13 cellular contexts compared by ENCODE assay signal in the genomic region with DNA sequence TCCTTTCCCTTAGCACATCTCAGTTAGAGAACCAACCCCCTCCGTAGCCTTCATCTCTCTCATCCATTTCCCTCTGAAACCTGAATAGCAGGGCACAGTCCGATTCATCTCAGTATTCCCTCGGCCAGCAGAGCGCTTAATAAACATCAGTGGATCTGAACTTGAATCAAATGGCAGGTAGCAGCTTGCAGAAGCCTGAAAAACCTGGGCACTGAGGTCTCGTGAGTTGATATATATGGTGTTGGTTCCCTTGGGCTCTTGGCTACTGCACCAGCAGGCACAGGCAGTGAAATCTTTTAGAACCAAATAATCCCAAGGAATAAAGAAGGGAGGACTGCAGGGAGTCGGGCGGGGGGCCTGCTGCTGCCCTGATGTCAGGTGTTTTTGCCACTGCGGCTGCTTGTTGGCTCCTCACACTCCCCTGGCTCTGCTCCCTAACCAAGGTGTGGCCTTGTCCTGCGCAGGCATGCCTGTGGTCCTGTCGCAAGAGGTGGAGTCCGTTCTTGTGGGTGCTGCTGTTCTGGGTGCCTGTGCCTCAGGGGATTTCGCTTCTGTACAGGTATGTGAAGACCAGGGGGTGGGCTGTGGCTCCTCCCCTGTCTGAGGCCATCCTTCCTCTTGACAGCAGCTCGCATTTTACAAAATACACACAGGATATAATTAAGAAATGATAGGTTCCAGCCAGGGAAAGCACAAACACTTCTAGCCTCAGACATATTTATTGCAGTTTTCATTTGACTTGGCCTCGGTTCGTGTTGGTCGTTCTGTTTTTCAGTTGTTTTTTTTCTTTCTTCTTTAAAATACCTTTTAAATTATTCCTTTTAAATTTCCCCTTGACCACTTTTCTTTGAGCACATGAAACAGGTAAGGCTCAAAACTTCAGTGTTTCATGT.
A peak's percentile ranks its signal among the peaks of the same experiment; 100 is the strongest.
DNase-seq lines count a peak whose midpoint lies in the region; ATAC-seq and TF ChIP-seq lines count a peak whose summit lies in the region.
"Had no signal": no experiment of that assay in that cellular context is flagged by ENCODE, and none has a peak within 500 bp of the region (broad histone marks: within the 10 kb centered on the region; RNA-seq: fewer than 3 reads in every experiment).

No MANE protein-coding gene starts in this region.

- no peak overlapping the region for H3K4me3 Mint-ChIP-seq in nephron
- H3K4me3 Mint-ChIP-seq: naive thymus-derived CD8-positive, alpha-beta T cell had no signal

- DNase-seq in DMS 273 (lab: John Stamatoyannopoulos, UW; ENCODE audit: unreplicated experiment) (peak; percentile 32), DMS 273 treated with DMSO at 0.1 percent for 48 hours (lab: John Stamatoyannopoulos, UW) (no peak), epithelial cell of esophagus (ENCODE audit: low read depth) (peak; percentile 100), transverse colon (peak; percentile 42), NCI-H1105 (lab: John Stamatoyannopoulos, UW) (no peak)
- DNase-seq: glutamatergic neuron; MM.1S; naive thymus-derived CD8-positive, alpha-beta T cell had no signal

- no peaks in the 10 kb centered on the region for H3K27me3 ChIP-seq in transverse colon

- peaks cover 66% of the 10 kb centered on the region for H3K4me1 Mint-ChIP-seq in nephron

- peak overlapping the region; percentile 63 to 69 (median 64) for H3K27ac Mint-ChIP-seq in nephron
- H3K27ac Mint-ChIP-seq: naive thymus-derived CD8-positive, alpha-beta T cell had no signal

- in situ Hi-C loops in transverse colon (cut with MboI; ENCODE audit: low pct_ligation_motif_present in 1 of 4, low pct_unique_long_range_greater_than_20kb in 1 of 4, low sequenced_read_pairs in 3 of 4), result no loop called here

- TF ChIP-seq CTCF in epithelial cell of esophagus (IDR thresholded peaks at IDR 0.05; ENCODE audit: insufficient read depth, low read depth, low read length, missing control alignments), result no peak
- no peak for TF ChIP-seq CTCF in nephron (IDR thresholded peaks at IDR 0.05; ENCODE audit: unreplicated experiment in 3 of 3)
- no peak for TF ChIP-seq CTCF in transverse colon (IDR thresholded peaks at IDR 0.05)

- H3K4me1 ChIP-seq in transverse colon, result peaks cover 0 to 29% (median 21%) of the 10 kb centered on the region in 4 donors

- 14 to 51% methylated on average over 4 to 16 of the region's 16 CpGs for WGBS in transverse colon (ENCODE audit: low coverage in 1 of 2), 2 donors

- no peaks in the 10 kb centered on the region for H3K36me3 Mint-ChIP-seq in nephron (ENCODE audit: low read depth)

- TF ChIP-seq EP300 in transverse colon (IDR thresholded peaks at IDR 0.05; ENCODE audit: low read depth), result no peak

- no peaks in the 10 kb centered on the region for H3K36me3 ChIP-seq in transverse colon
- H3K36me3 ChIP-seq: HAP-1 had no signal

- no peaks in the 10 kb centered on the region for H3K9me3 Mint-ChIP-seq in nephron
- H3K9me3 Mint-ChIP-seq: naive thymus-derived CD8-positive, alpha-beta T cell had no signal

- peak overlapping the region; percentile 41 to 76 (median 69) for H3K27ac ChIP-seq in transverse colon
- H3K27ac ChIP-seq: 22Rv1 had no signal

- TF ChIP-seq POLR2A in transverse colon (IDR thresholded peaks at IDR 0.05), result no peak

- intact Hi-C loops in transverse colon (cut with DNase I; ENCODE audit: low total_unique reads), result loop anchor here (10.0 kb wide), 1 partner anchor 229 kb away; no protein-coding TSS in a partner anchor

- H3K9me3 ChIP-seq in transverse colon, result no peaks in the 10 kb centered on the region
- H3K9me3 ChIP-seq: HAP-1 had no signal

- no peak for ATAC-seq in HG02870 (IDR thresholded peaks at IDR 0.05; ENCODE audit: unreplicated experiment)
- ATAC-seq in GM21825 (IDR thresholded peaks at IDR 0.05; ENCODE audit: unreplicated experiment), result no peak
- ATAC-seq: naive thymus-derived CD8-positive, alpha-beta T cell had no signal

- H3K27me3 Mint-ChIP-seq in nephron (ENCODE audit: low read depth), result peaks cover 6% of the 10 kb centered on the region
- H3K27me3 Mint-ChIP-seq: naive thymus-derived CD8-positive, alpha-beta T cell had no signal

- H3K4me3 ChIP-seq in epithelial cell of esophagus (ENCODE audit: low read length) (peak overlapping the region; percentile 14), transverse colon (no peak overlapping the region)
- H3K4me3 ChIP-seq: HAP-1 had no signal

Comparison
In these comparisons a context has a peak if more than half of its experiments do, and no peak if none do; other contexts are left out.
1. DNase-seq: peak in DMS 273 (single experiment), epithelial cell of esophagus (single experiment) and transverse colon (single experiment); none in DMS 273 treated with DMSO at 0.1 percent for 48 hours (single experiment) and NCI-H1105 (single experiment).